Comparison of ENCODE assay signal across 1 cellular context in the genomic region with DNA sequence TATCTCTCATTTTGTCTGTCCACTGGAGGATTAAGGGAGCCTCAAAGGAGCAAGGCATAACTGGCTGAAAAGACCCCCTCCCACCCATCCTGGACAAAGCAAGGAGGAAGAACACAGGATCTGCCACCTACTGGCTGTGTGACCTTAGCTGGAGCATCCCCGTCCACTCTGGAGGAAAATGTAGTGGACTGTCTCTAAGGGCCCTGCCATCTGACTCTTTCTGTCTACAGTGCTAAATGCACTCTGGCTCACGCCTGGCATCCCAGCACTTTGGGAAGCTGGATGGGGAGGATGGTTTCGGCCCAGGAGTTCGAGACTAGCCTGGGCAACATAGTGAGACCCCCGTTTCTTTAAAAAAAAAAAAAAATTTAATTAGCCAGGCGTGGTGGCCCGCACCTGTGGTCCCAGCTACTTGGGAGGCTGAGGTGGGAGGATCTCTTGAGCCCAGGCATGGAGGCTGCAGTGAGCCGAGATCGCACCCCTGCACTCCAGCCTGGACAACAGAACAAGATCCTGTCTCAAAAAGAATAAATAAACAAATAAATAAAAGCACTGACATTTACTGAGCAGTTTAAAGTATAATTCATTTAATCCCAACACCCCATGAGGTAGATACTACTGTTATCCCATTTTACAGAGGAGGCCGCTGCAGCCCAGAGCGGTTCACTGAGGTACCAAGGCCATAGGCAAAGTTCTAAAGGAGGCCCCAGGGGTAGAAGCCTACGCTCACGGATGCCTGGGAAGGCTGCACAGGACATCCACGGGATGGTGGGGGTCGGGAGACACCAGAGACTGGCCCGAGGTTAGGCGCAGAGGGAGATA.
TF ChIP-seq lines count a peak whose summit lies in the region.

No MANE protein-coding gene starts in this region.

TF ChIP-seq in GM23338, 12 proteins besides CTCF, POLR2A, EP300 and RAD21 (continued from another document):
- TF ChIP-seq EZH2phosphoT487 (IDR thresholded peaks at IDR 0.05; ENCODE audit: unreplicated experiment) (no peak), JUNB (IDR thresholded peaks at IDR 0.05; ENCODE audit: unreplicated experiment) (no peak), EZH2 (IDR thresholded peaks at IDR 0.05; ENCODE audit: low read depth, unreplicated experiment) (no peak), POLR2AphosphoS5 (IDR thresholded peaks at IDR 0.05; ENCODE audit: low read depth) (no peak), NANOG (IDR thresholded peaks at IDR 0.05; ENCODE audit: borderline replicate concordance) (no peak), ZNF114 (CRISPR knock-in tag; IDR thresholded peaks at IDR 0.05) (no peak)
- TF ChIP-seq, protein P1, sequence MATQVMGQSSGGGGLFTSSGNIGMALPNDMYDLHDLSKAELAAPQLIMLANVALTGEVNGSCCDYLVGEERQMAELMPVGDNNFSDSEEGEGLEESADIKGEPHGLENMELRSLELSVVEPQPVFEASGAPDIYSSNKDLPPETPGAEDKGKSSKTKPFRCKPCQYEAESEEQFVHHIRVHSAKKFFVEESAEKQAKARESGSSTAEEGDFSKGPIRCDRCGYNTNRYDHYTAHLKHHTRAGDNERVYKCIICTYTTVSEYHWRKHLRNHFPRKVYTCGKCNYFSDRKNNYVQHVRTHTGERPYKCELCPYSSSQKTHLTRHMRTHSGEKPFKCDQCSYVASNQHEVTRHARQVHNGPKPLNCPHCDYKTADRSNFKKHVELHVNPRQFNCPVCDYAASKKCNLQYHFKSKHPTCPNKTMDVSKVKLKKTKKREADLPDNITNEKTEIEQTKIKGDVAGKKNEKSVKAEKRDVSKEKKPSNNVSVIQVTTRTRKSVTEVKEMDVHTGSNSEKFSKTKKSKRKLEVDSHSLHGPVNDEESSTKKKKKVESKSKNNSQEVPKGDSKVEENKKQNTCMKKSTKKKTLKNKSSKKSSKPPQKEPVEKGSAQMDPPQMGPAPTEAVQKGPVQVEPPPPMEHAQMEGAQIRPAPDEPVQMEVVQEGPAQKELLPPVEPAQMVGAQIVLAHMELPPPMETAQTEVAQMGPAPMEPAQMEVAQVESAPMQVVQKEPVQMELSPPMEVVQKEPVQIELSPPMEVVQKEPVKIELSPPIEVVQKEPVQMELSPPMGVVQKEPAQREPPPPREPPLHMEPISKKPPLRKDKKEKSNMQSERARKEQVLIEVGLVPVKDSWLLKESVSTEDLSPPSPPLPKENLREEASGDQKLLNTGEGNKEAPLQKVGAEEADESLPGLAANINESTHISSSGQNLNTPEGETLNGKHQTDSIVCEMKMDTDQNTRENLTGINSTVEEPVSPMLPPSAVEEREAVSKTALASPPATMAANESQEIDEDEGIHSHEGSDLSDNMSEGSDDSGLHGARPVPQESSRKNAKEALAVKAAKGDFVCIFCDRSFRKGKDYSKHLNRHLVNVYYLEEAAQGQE (IDR thresholded peaks at IDR 0.05; ENCODE audit: unreplicated experiment): no peak
